ENCODE assay signal across 1 cellular context in genomic region chr20:41110012-41110411, GRCh38.
TF ChIP-seq lines count a peak whose summit lies in the region.

No MANE protein-coding gene starts in this region.

TF ChIP-seq in K562, 482 proteins besides CTCF, POLR2A, EP300 and RAD21:
- no peak for TF ChIP-seq NKRF (IDR thresholded peaks at IDR 0.05; ENCODE audit: borderline replicate concordance)
- no peak for TF ChIP-seq TEAD2 (tag; IDR thresholded peaks at IDR 0.05)
- 0 out of 2 replicates have a peak, but pooled peaks have one; percentile 8 for TF ChIP-seq CEBPB (tag; IDR thresholded peaks at IDR 0.05)
- TF ChIP-seq ZNF780A (CRISPR knock-in tag; IDR thresholded peaks at IDR 0.05) = no peak
- TF ChIP-seq CSDE1 (IDR thresholded peaks at IDR 0.05) = no peak
- TF ChIP-seq HDAC8 (tag; IDR thresholded peaks at IDR 0.05) = no peak
- no peak for TF ChIP-seq ARID4B (CRISPR knock-in tag; IDR thresholded peaks at IDR 0.05)
TF ChIP-seq in K562: peak in this region for 1.
